Comparison of ENCODE assay signal across 1 cellular context in genomic region chr9:38417003-38417965, GRCh38.
A peak's percentile ranks its signal among the peaks of the same experiment; 100 is the strongest.
TF ChIP-seq lines count a peak whose summit lies in the region.

No MANE protein-coding gene starts in this region.

TF ChIP-seq in HepG2, 621 proteins besides CTCF, POLR2A, EP300 and RAD21:
- peak; percentile 58 for TF ChIP-seq STAG1 (CRISPR knock-in tag; IDR thresholded peaks at IDR 0.05)
- TF ChIP-seq ZNF512B (CRISPR knock-in tag; IDR thresholded peaks at IDR 0.05; ENCODE audit: borderline replicate concordance), result no peak
- TF ChIP-seq ZNF652 (CRISPR knock-in tag; IDR thresholded peaks at IDR 0.05; ENCODE audit: borderline replicate concordance, low read depth), result peak; percentile 64; the same call in 1 of the 2 replicates
- no peak for TF ChIP-seq ZBED4 (CRISPR knock-in tag; IDR thresholded peaks at IDR 0.05; ENCODE audit: borderline replicate concordance)
- no peak for TF ChIP-seq ZMYM3 (CRISPR knock-in tag; IDR thresholded peaks at IDR 0.05)
- peak; percentile 82 for TF ChIP-seq ZNF629 (CRISPR knock-in tag; conservative IDR thresholded peaks at IDR 0.05)
- TF ChIP-seq ZNF44 (CRISPR knock-in tag; IDR thresholded peaks at IDR 0.05), result no peak
- TF ChIP-seq MTERF4 (CRISPR knock-in tag; IDR thresholded peaks at IDR 0.05), result no peak
- TF ChIP-seq IRF1 (CRISPR knock-in tag; IDR thresholded peaks at IDR 0.05; ENCODE audit: low read depth), result no peak
- TF ChIP-seq SMC3 (IDR thresholded peaks at IDR 0.05; ENCODE audit: low read length), result peak; percentile 51
